In genomic region chr3:143443851-143444331, GRCh38 we compare ENCODE assay signal across 8 cellular contexts.
A peak's percentile ranks its signal among the peaks of the same experiment; 100 is the strongest.
DNase-seq lines count a peak whose midpoint lies in the region; ATAC-seq and TF ChIP-seq lines count a peak whose summit lies in the region.

No MANE protein-coding gene starts in this region.

- CTCF ChIA-PET in activated CD4-positive, alpha-beta T cell treated with anti-CD3 and anti-CD28 coated beads for 36 hours (lab: Charles Lee), result no interaction called here

- no peak overlapping the region for H3K4me3 Mint-ChIP-seq in activated CD4-positive, alpha-beta T cell treated with anti-CD3 and anti-CD28 coated beads for 36 hours
- H3K4me3 Mint-ChIP-seq in T-helper 1 cell treated with Interleukin-12 subunit alpha and Interleukin-12 subunit beta and Interleukin-4 antibody, amounts not matched to agents 30 μg/mL and 1 μg/mL, for 36 hours, result peak overlapping the region; percentile 16
- no peak overlapping the region for H3K4me3 Mint-ChIP-seq in osteocyte (ENCODE audit: unreplicated experiment)

- POLR2A ChIA-PET in activated CD4-positive, alpha-beta T cell treated with anti-CD3 and anti-CD28 coated beads for 36 hours (lab: Charles Lee), result no interaction called here

- no peak overlapping the region for H3K4me3 ChIP-seq in epithelial cell of proximal tubule (ENCODE audit: low read depth, low read length)

- intact Hi-C loops in activated CD4-positive, alpha-beta T cell treated with anti-CD3 and anti-CD28 coated beads for 36 hours (cut with DNase I, micrococcal nuclease), result loop anchor here (2.0 to 10.0 kb wide), 5 partner anchors 93 to 379 kb away; no protein-coding TSS in a partner anchor

- TF ChIP-seq CTCF in epithelial cell of proximal tubule (conservative IDR thresholded peaks at IDR 0.05; ENCODE audit: low read depth, low read length) (no peak), osteocyte (IDR thresholded peaks at IDR 0.05) (no peak)

- peak; percentile 42 for DNase-seq in activated CD4-positive, alpha-beta T cell treated with anti-CD3 and anti-CD28 coated beads for 36 hours
- no peak for DNase-seq in activated CD4-positive, alpha-beta T cell treated with anti-CD3 and anti-CD28 coated beads, Interleukin-2, amount 50 U/mL, for 1 hour
- DNase-seq in epithelial cell of proximal tubule (ENCODE audit: low read depth) (peak; percentile 99), osteocyte (ENCODE audit: extremely low spot score, unreplicated experiment) (no peak), nucleus accumbens (lab: John Stamatoyannopoulos, UW) (no peak), NCI-H187 treated with DMSO at 0.1 percent for 48 hours (lab: John Stamatoyannopoulos, UW) (no peak), cerebellar cortex (ENCODE audit: low spot score) (no peak)

- no peaks in the 10 kb centered on the region for H3K27me3 Mint-ChIP-seq in activated CD4-positive, alpha-beta T cell treated with anti-CD3 and anti-CD28 coated beads for 36 hours
- H3K27me3 Mint-ChIP-seq in T-helper 1 cell treated with Interleukin-12 subunit alpha and Interleukin-12 subunit beta and Interleukin-4 antibody, amounts not matched to agents 30 μg/mL and 1 μg/mL, for 36 hours (ENCODE audit: low read depth), result no peaks in the 10 kb centered on the region
- H3K27me3 Mint-ChIP-seq in osteocyte (ENCODE audit: unreplicated experiment), result no peaks in the 10 kb centered on the region

- peaks cover 2% of the 10 kb centered on the region for H3K36me3 Mint-ChIP-seq in activated CD4-positive, alpha-beta T cell treated with anti-CD3 and anti-CD28 coated beads for 36 hours (ENCODE audit: low read depth)
- peaks cover 3% of the 10 kb centered on the region for H3K36me3 Mint-ChIP-seq in T-helper 1 cell treated with Interleukin-12 subunit alpha and Interleukin-12 subunit beta and Interleukin-4 antibody, amounts not matched to agents 30 μg/mL and 1 μg/mL, for 36 hours (ENCODE audit: low read depth)
- no peaks in the 10 kb centered on the region for H3K36me3 Mint-ChIP-seq in osteocyte (ENCODE audit: unreplicated experiment)

- ATAC-seq in activated CD4-positive, alpha-beta T cell treated with anti-CD3 and anti-CD28 coated beads for 36 hours, result peak; percentile 71

- H3K9me3 Mint-ChIP-seq in activated CD4-positive, alpha-beta T cell treated with anti-CD3 and anti-CD28 coated beads for 36 hours (ENCODE audit: low read depth), result no peaks in the 10 kb centered on the region
- H3K9me3 Mint-ChIP-seq in T-helper 1 cell treated with Interleukin-12 subunit alpha and Interleukin-12 subunit beta and Interleukin-4 antibody, amounts not matched to agents 30 μg/mL and 1 μg/mL, for 36 hours, result no peaks in the 10 kb centered on the region
- H3K9me3 Mint-ChIP-seq in osteocyte (ENCODE audit: unreplicated experiment), result no peaks in the 10 kb centered on the region

- peaks cover 32% of the 10 kb centered on the region for H3K4me1 Mint-ChIP-seq in activated CD4-positive, alpha-beta T cell treated with anti-CD3 and anti-CD28 coated beads for 36 hours
- H3K4me1 Mint-ChIP-seq in T-helper 1 cell treated with Interleukin-12 subunit alpha and Interleukin-12 subunit beta and Interleukin-4 antibody, amounts not matched to agents 30 μg/mL and 1 μg/mL, for 36 hours (ENCODE audit: low read depth), result peaks cover 23% of the 10 kb centered on the region
- peaks cover 14% of the 10 kb centered on the region for H3K4me1 Mint-ChIP-seq in osteocyte (ENCODE audit: unreplicated experiment)

- peak overlapping the region; percentile 38 for H3K27ac Mint-ChIP-seq in activated CD4-positive, alpha-beta T cell treated with anti-CD3 and anti-CD28 coated beads for 36 hours
- peak overlapping the region; percentile 72 for H3K27ac Mint-ChIP-seq in T-helper 1 cell treated with Interleukin-12 subunit alpha and Interleukin-12 subunit beta and Interleukin-4 antibody, amounts not matched to agents 30 μg/mL and 1 μg/mL, for 36 hours
- H3K27ac Mint-ChIP-seq in osteocyte (ENCODE audit: unreplicated experiment), result peak overlapping the region; percentile 74

Comparison
In these comparisons a context has a peak if more than half of its experiments do, and no peak if none do; other contexts are left out.
1. DNase-seq: peak in activated CD4-positive, alpha-beta T cell treated with anti-CD3 and anti-CD28 coated beads for 36 hours (single experiment) and epithelial cell of proximal tubule (single experiment); none in activated CD4-positive, alpha-beta T cell treated with anti-CD3 and anti-CD28 coated beads, Interleukin-2, amount 50 U/mL, for 1 hour (single experiment), osteocyte (single experiment), nucleus accumbens (0 of 56), NCI-H187 treated with DMSO at 0.1 percent for 48 hours (single experiment) and cerebellar cortex (single experiment).
2. Peak in every context shown above with its lines, with median percentiles within 50 percentile points of each other: H3K27ac Mint-ChIP-seq.